ENCODE assay signal across 8 cellular contexts in genomic region chr1:183416850-183417690, GRCh38. TPM values are rescaled to one million over a fixed set of nuclear protein-coding genes. Genes with fewer than 3 reads are reported as not detected.
DNase-seq lines count a peak whose midpoint lies in the region; ATAC-seq and TF ChIP-seq lines count a peak whose summit lies in the region.

No MANE protein-coding gene starts in this region.

- no peak for TF ChIP-seq EP300 in upper lobe of left lung (IDR thresholded peaks at IDR 0.05)

- H3K4me1 Mint-ChIP-seq in activated naive CD4-positive, alpha-beta T cell treated with anti-CD3 and anti-CD28 coated beads, Interleukin-2, amount 50 U/mL, for 24 hours = peaks cover 25% of the 10 kb centered on the region

- H3K4me1 ChIP-seq in neuron (ENCODE audit: insufficient read depth, low read length) = peaks cover 20% of the 10 kb centered on the region
- H3K4me1 ChIP-seq in upper lobe of left lung = peaks cover 18 to 25% (median 19%) of the 10 kb centered on the region in 4 donors
- H3K4me1 ChIP-seq in OCI-LY7 (ENCODE audit: insufficient read depth, low read length, poor library complexity, severe bottlenecking) = no peaks in the 10 kb centered on the region

- no peaks in the 10 kb centered on the region for H3K36me3 ChIP-seq in neuron (ENCODE audit: insufficient read depth, low read length)
- no peaks in the 10 kb centered on the region for H3K36me3 ChIP-seq in upper lobe of left lung
- no peaks in the 10 kb centered on the region for H3K36me3 ChIP-seq in OCI-LY7 (ENCODE audit: insufficient read depth, low read length)

- H3K9me3 ChIP-seq in neuron (ENCODE audit: low read length) = no peaks in the 10 kb centered on the region
- no peaks in the 10 kb centered on the region for H3K9me3 ChIP-seq in upper lobe of left lung
- no peaks in the 10 kb centered on the region for H3K9me3 ChIP-seq in OCI-LY7 (ENCODE audit: low read length)

- H3K4me3 Mint-ChIP-seq in activated naive CD4-positive, alpha-beta T cell treated with anti-CD3 and anti-CD28 coated beads, Interleukin-2, amount 50 U/mL, for 24 hours = peak overlapping the region; percentile 84

- peak; percentile 79 for DNase-seq in G401 (ENCODE audit: low spot score)
- DNase-seq in NCI-H446 (lab: John Stamatoyannopoulos, UW) = peak; percentile 48 to 64
- peak; percentile 33 for DNase-seq in globus pallidus (ENCODE audit: low spot score)
- DNase-seq in upper lobe of left lung = peak; percentile 66 to 92
- DNase-seq in OCI-LY7 (ENCODE audit: low spot score) = no peak
- no peak for DNase-seq in NK-92 (lab: John Stamatoyannopoulos, UW; ENCODE audit: unreplicated experiment)

- peaks cover 2% of the 10 kb centered on the region for H3K36me3 Mint-ChIP-seq in activated naive CD4-positive, alpha-beta T cell treated with anti-CD3 and anti-CD28 coated beads, Interleukin-2, amount 50 U/mL, for 24 hours

- POLR2A ChIA-PET in OCI-LY7 (lab: Charles Lee) = no interaction called here

- peak; percentile 85 to 93 for ATAC-seq in upper lobe of left lung (ENCODE audit: low FRiP score in 2 of 2)

- no peak for TF ChIP-seq POLR2A in upper lobe of left lung (IDR thresholded peaks at IDR 0.05)

- WGBS in upper lobe of left lung, 2 donors = 8% methylated on average over 29 to 59 of the region's 62 CpGs

- no peak overlapping the region for H3K27ac ChIP-seq in upper lobe of left lung
- no peak overlapping the region for H3K27ac ChIP-seq in OCI-LY7 (ENCODE audit: low read depth, low read length, poor library complexity, severe bottlenecking)

- CTCF ChIA-PET in OCI-LY7 (lab: Charles Lee; ENCODE audit: unreplicated experiment) = no interaction called here

- H2AFZ ChIP-seq in neuron (ENCODE audit: low read depth, low read length) = peak overlapping the region; percentile 87
- no peak overlapping the region for H2AFZ ChIP-seq in OCI-LY7 (ENCODE audit: low read length)

- BruUV-seq in OCI-LY7 (replicated peaks; lab: Mats Ljungman, UMichigan) = no TSS peak

- no peaks in the 10 kb centered on the region for H3K9me2 ChIP-seq in OCI-LY7 (ENCODE audit: insufficient read depth, low read length)

- TF ChIP-seq CTCF in upper lobe of left lung (IDR thresholded peaks at IDR 0.05) (no peak), OCI-LY7 (conservative IDR thresholded peaks at IDR 0.05; ENCODE audit: low read length) (no peak)

- intact Hi-C loops in OCI-LY7 (cut with micrococcal nuclease; ENCODE audit: unreplicated experiment) = no loop called here

- no peak overlapping the region for H3K27ac Mint-ChIP-seq in activated naive CD4-positive, alpha-beta T cell treated with anti-CD3 and anti-CD28 coated beads, Interleukin-2, amount 50 U/mL, for 24 hours

- peaks cover 57% of the 10 kb centered on the region for H3K27me3 Mint-ChIP-seq in activated naive CD4-positive, alpha-beta T cell treated with anti-CD3 and anti-CD28 coated beads, Interleukin-2, amount 50 U/mL, for 24 hours

- peak overlapping the region; percentile 62 for H3K4me3 ChIP-seq in neuron (ENCODE audit: low read length)
- peak overlapping the region in 3 of 4 donors; percentile 9 to 28 (median 22) for H3K4me3 ChIP-seq in upper lobe of left lung
- no peak overlapping the region for H3K4me3 ChIP-seq in OCI-LY7 (ENCODE audit: low read depth, low read length, poor library complexity, severe bottlenecking)

- H3K4me2 ChIP-seq in OCI-LY7 (ENCODE audit: low read length) = no peak overlapping the region

- H3K79me2 ChIP-seq in OCI-LY7 (ENCODE audit: insufficient read depth, low read depth, low read length) = no peaks in the 10 kb centered on the region

- in situ Hi-C loops in G401 (cut with HindIII; ENCODE audit: low sequenced_read_pairs) = no loop called here

- peaks cover 11% of the 10 kb centered on the region for H3K27me3 ChIP-seq in neuron (ENCODE audit: insufficient read depth, low read length)
- H3K27me3 ChIP-seq in upper lobe of left lung = peaks cover 0 to 26% (median 11%) of the 10 kb centered on the region in 4 donors

- no peaks in the 10 kb centered on the region for H4K20me1 ChIP-seq in OCI-LY7 (ENCODE audit: insufficient read depth, low read length)

- H3K9me3 Mint-ChIP-seq in activated naive CD4-positive, alpha-beta T cell treated with anti-CD3 and anti-CD28 coated beads, Interleukin-2, amount 50 U/mL, for 24 hours = peaks cover 5% of the 10 kb centered on the region

RNA-seq across cellular contexts. Expression of gene NMNAT2, which starts 1.1 kb away (rescaled TPM):
- 0.27 and 0.62 TPM in 2 replicates for total RNA-seq in G401 (2014; rRNA removed; shearing (Covaris generic))
- under 1 TPM in 4 of 6 donors, not detected in 2; 0.13 to 0.72 (median 0.17) TPM for total RNA-seq in upper lobe of left lung
- total RNA-seq in OCI-LY7 (2014; rRNA removed; shearing (Covaris generic)) = not detected in 2 replicates
- not detected in 2 replicates for total RNA-seq in OCI-LY7 (2022)

RNA-seq across cellular contexts. Expression of gene SMG7, which starts 55.2 kb away (rescaled TPM):
- total RNA-seq in G401 (2014; rRNA removed; shearing (Covaris generic)) = 25.7 and 32.7 TPM in 2 replicates
- 10 to 100 TPM; 35.6 to 62.4 (median 50.5) TPM for total RNA-seq in upper lobe of left lung
- total RNA-seq in OCI-LY7 (2014; rRNA removed; shearing (Covaris generic)) = 36.4 and 45.0 TPM in 2 replicates
- 172 and 185 TPM in 2 replicates for total RNA-seq in OCI-LY7 (2022)

Comparison
In these comparisons a context has a peak if more than half of its experiments do, and no peak if none do; other contexts are left out.
1. DNase-seq: peak in G401 (single experiment), NCI-H446 (2 of 2), globus pallidus (single experiment) and upper lobe of left lung (2 of 2); none in OCI-LY7 (single experiment) and NK-92 (single experiment).